8 cellular contexts compared by ENCODE assay signal in genomic region chr18:2637233-2637876, GRCh38. TPM values are rescaled to one million over a fixed set of nuclear protein-coding genes. Genes with fewer than 3 reads are reported as not detected.
DNase-seq lines count a peak whose midpoint lies in the region; ATAC-seq and TF ChIP-seq lines count a peak whose summit lies in the region.
"Not testable (repeated sequence)": the region's sequence is repeated elsewhere in the genome, so short reads cannot be mapped to it uniquely, and the experiment has no call there.

No MANE protein-coding gene starts in this region.

- peak overlapping the region; percentile 78 to 86 for H3K4me3 Mint-ChIP-seq in activated T-cell treated with anti-CD3 and anti-CD28 coated beads, Interleukin-2, amount 50 U/mL, for 72 hours
- peak overlapping the region; percentile 79 to 92 (median 86) for H3K4me3 Mint-ChIP-seq in immature natural killer cell

- not testable (repeated sequence) for H3K27me3 Mint-ChIP-seq in activated T-cell treated with anti-CD3 and anti-CD28 coated beads, Interleukin-2, amount 50 U/mL, for 72 hours (ENCODE audit: low read depth)
- peaks cover 9 to 15% (median 15%) of the 10 kb centered on the region in 3 donors for H3K27me3 Mint-ChIP-seq in immature natural killer cell (ENCODE audit: low read depth in 3 of 3)

- DNase-seq in GM06990 (ENCODE audit: extremely low read depth, insufficient read length), result peak; percentile 47
- peak; percentile 71 for DNase-seq in OCI-M1 (lab: John Stamatoyannopoulos, UW)
- DNase-seq in activated T-cell treated with anti-CD3 and anti-CD28 coated beads, Interleukin-2, amount 50 U/mL, for 72 hours; upper lobe of right lung: not testable (repeated sequence)
- peak; percentile 49 for DNase-seq in dermis blood vessel endothelial cell
- DNase-seq in immature natural killer cell, result peak; percentile 55 to 69 (median 69)
- peak; percentile 12 for DNase-seq in pons (ENCODE audit: low spot score)

- not testable (repeated sequence) for TF ChIP-seq CTCF in GM06990 (IDR thresholded peaks at IDR 0.05; ENCODE audit: insufficient read depth, low read length, poor library complexity, severe bottlenecking); upper lobe of right lung (IDR thresholded peaks at IDR 0.05)

- H3K36me3 ChIP-seq in GM06990 (ENCODE audit: control insufficient read depth, insufficient read depth, low read length); upper lobe of right lung: not testable (repeated sequence)

- H3K4me3 ChIP-seq in GM06990 (replicated peaks; ENCODE audit: low read depth, low read length), result peak overlapping the region; percentile 30
- H3K4me3 ChIP-seq in upper lobe of right lung, result not testable (repeated sequence)

- not testable (repeated sequence) for H3K27me3 ChIP-seq in GM06990 (replicated peaks; ENCODE audit: control insufficient read depth, insufficient read depth, low read length); upper lobe of right lung

- not testable (repeated sequence) for H3K9me3 ChIP-seq in upper lobe of right lung

- peak overlapping the region; percentile 91 for H3K27ac Mint-ChIP-seq in activated T-cell treated with anti-CD3 and anti-CD28 coated beads, Interleukin-2, amount 50 U/mL, for 72 hours
- H3K27ac Mint-ChIP-seq in immature natural killer cell, result peak overlapping the region; percentile 95 to 99 (median 98)

- intact Hi-C loops in upper lobe of right lung (cut with DNase I), result not testable (repeated sequence)

- peaks cover 3 to 14% of the 10 kb centered on the region in 2 donors for H3K36me3 Mint-ChIP-seq in activated T-cell treated with anti-CD3 and anti-CD28 coated beads, Interleukin-2, amount 50 U/mL, for 72 hours (ENCODE audit: insufficient read depth in 2 of 2)
- H3K36me3 Mint-ChIP-seq in immature natural killer cell, result not testable (repeated sequence)

- ATAC-seq in HG03432 (IDR thresholded peaks at IDR 0.05; ENCODE audit: unreplicated experiment), result peak; percentile 22
- not testable (repeated sequence) for ATAC-seq in activated T-cell treated with anti-CD3 and anti-CD28 coated beads, Interleukin-2, amount 50 U/mL, for 72 hours (replicated peaks in 1 of 2)
- ATAC-seq in upper lobe of right lung, result peak; percentile 64

- H3K4me1 ChIP-seq in upper lobe of right lung, result peaks cover 13% of the 10 kb centered on the region

- H3K9me3 Mint-ChIP-seq in activated T-cell treated with anti-CD3 and anti-CD28 coated beads, Interleukin-2, amount 50 U/mL, for 72 hours; immature natural killer cell: not testable (repeated sequence)

- peaks cover 77% of the 10 kb centered on the region for H3K4me1 Mint-ChIP-seq in activated T-cell treated with anti-CD3 and anti-CD28 coated beads, Interleukin-2, amount 50 U/mL, for 72 hours (ENCODE audit: low read depth)
- H3K4me1 Mint-ChIP-seq in immature natural killer cell, result peaks cover 76 to 80% of the 10 kb centered on the region in 2 donors

- H3K27ac ChIP-seq in upper lobe of right lung, result peak overlapping the region; percentile 88

RNA-seq across cellular contexts. Expression of gene SMCHD1, which starts 18.2 kb away (rescaled TPM):
- 100 to 1,000 TPM; 103 to 137 TPM for total RNA-seq in activated T-cell treated with anti-CD3 and anti-CD28 coated beads, Interleukin-2, amount 50 U/mL, for 72 hours
- 58.5 and 75.2 TPM in 2 replicates for total RNA-seq in dermis blood vessel endothelial cell
- polyA plus RNA-seq in immature natural killer cell, result 10 to 100 TPM; 13.9 to 31.0 (median 17.8) TPM
- 54.1 TPM for total RNA-seq in upper lobe of right lung
